Comparison of ENCODE assay signal across 15 cellular contexts in genomic region chr4:7799723-7800122, GRCh38.
DNase-seq lines count a peak whose midpoint lies in the region; ATAC-seq and TF ChIP-seq lines count a peak whose summit lies in the region.
"Had no signal": no experiment of that assay in that cellular context is flagged by ENCODE, and none has a peak within 500 bp of the region (broad histone marks: within the 10 kb centered on the region; RNA-seq: fewer than 3 reads in every experiment).

No MANE protein-coding gene starts in this region.

- no peaks in the 10 kb centered on the region for H3K27me3 Mint-ChIP-seq in progenitor cell of endocrine pancreas
- H3K27me3 Mint-ChIP-seq: CD4-positive, alpha-beta T cell had no signal

- H3K4me3 Mint-ChIP-seq in progenitor cell of endocrine pancreas (ENCODE audit: low read depth) = no peak overlapping the region
- H3K4me3 Mint-ChIP-seq: CD4-positive, alpha-beta T cell; GM23338 had no signal

- no peak for TF ChIP-seq CTCF in progenitor cell of endocrine pancreas (IDR thresholded peaks at IDR 0.05; ENCODE audit: unreplicated experiment)

- intact Hi-C loops in cardiac septum (cut with DNase I) (loop anchor here (10.0 kb wide), 1 partner anchor 385 kb away; no protein-coding TSS in a partner anchor), Right ventricle myocardium inferior (cut with DNase I) (loop anchor here (2.0 to 10.0 kb wide), 3 partner anchors 29 to 385 kb away; no protein-coding TSS in a partner anchor), posterior vena cava (cut with DNase I) (loop anchor here (5.0 to 10.0 kb wide), 3 partner anchors 37 to 783 kb away; partner anchors contain the start of gene GPR78 (in 1 of the 2))

- peaks cover 23% of the 10 kb centered on the region for H3K36me3 Mint-ChIP-seq in progenitor cell of endocrine pancreas (ENCODE audit: insufficient read depth)

- no peak for ATAC-seq in Right ventricle myocardium inferior
- no peak for ATAC-seq in HG02981 (IDR thresholded peaks at IDR 0.05; ENCODE audit: unreplicated experiment)
- ATAC-seq: A549, GM23338 had no signal

- DNase-seq in cardiac septum (ENCODE audit: low spot score) (peak; percentile 36), Right ventricle myocardium inferior (ENCODE audit: missing footprints) (no peak), midbrain (lab: John Stamatoyannopoulos, UW) (peak; percentile 38), posterior vena cava (ENCODE audit: low spot score) (peak; percentile 18), NCI-H1092 treated with DMSO at 0.1 percent for 48 hours (lab: John Stamatoyannopoulos, UW) (no peak), progenitor cell of endocrine pancreas (ENCODE audit: low spot score, unreplicated experiment) (no peak)
- DNase-seq: AML-193; CD4-positive, alpha-beta T cell; DMS153; DMS79; GDM1; HCEC 1CT had no signal

- H3K9me3 Mint-ChIP-seq in progenitor cell of endocrine pancreas (ENCODE audit: low read depth) = no peaks in the 10 kb centered on the region
- H3K9me3 Mint-ChIP-seq: CD4-positive, alpha-beta T cell had no signal

- peaks cover 4% of the 10 kb centered on the region for H3K4me1 Mint-ChIP-seq in progenitor cell of endocrine pancreas (ENCODE audit: low read depth)

- no peak overlapping the region for H3K27ac Mint-ChIP-seq in progenitor cell of endocrine pancreas
- H3K27ac Mint-ChIP-seq: CD4-positive, alpha-beta T cell had no signal

Comparison
In these comparisons a context has a peak if more than half of its experiments do, and no peak if none do; other contexts are left out.
1. DNase-seq: peak in cardiac septum (single experiment), midbrain (single experiment) and posterior vena cava (single experiment); none in Right ventricle myocardium inferior (single experiment), NCI-H1092 treated with DMSO at 0.1 percent for 48 hours (single experiment) and progenitor cell of endocrine pancreas (single experiment).